35 cellular contexts compared by ENCODE assay signal in the genomic region with DNA sequence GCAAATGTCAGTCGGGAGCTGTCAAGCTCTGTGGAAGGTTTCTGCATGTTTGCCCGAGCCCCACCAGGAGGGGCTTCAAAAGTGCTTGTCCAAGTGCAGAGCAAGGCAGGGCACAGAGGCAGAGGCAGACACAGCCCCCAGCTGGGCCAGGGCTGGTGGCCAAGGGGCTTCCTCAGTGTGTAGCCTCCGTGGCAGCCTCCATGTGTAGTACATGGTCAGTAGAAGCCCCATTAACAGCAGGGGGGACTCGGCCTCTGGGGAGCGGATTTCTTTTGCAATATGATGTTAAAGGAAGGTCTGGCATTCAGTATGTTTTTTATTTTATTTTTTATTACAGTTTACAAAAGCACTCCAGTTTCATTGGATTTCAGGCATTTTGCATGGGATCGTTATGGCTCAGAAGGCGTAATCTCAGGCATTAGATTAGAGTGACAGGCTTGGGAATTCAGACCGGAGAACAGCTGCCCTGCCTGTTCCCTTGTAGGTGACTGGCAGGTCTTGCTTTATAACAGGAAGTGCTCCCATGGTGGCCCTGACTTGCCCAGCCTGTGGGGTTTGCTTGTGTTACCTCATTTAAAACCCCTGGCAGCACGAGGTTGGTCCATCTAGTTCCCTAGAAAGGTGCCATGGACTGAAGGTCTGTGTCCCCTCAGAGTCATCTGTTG.
"Had no signal": no experiment of that assay in that cellular context is flagged by ENCODE, and none has a peak within 500 bp of the region (broad histone marks: within the 10 kb centered on the region; RNA-seq: fewer than 3 reads in every experiment).

No MANE protein-coding gene starts in this region.

- H3K27ac Mint-ChIP-seq: activated CD4-positive, alpha-beta T cell treated with anti-CD3 and anti-CD28 coated beads, Interleukin-2, amount 10 ng/mL, durations not matched to agents 7 days and 5 days; activated CD8-positive, alpha-beta T cell treated with anti-CD3 and anti-CD28 coated beads for 36 hours; activated naive CD4-positive, alpha-beta T cell treated with anti-CD3 and anti-CD28 coated beads for 36 hours; activated naive CD4-positive, alpha-beta T cell treated with anti-CD3 and anti-CD28 coated beads, Interleukin-2, amount 50 U/mL, for 24 hours; activated naive CD8-positive, alpha-beta T cell treated with anti-CD3 and anti-CD28 coated beads for 36 hours; activated naive CD8-positive, alpha-beta T cell treated with anti-CD3 and anti-CD28 coated beads, Interleukin-2, amount 50 U/mL, for 24 hours; activated T-helper 1 cell treated with anti-CD3 and anti-CD28 coated beads, Interleukin-12 subunit alpha, Interleukin-12 subunit beta, Interleukin-2, Interleukin-4 antibody, amounts not matched to agents 30 ng/mL and 10 ng/mL and 1 ng/mL, durations not matched to agents 14 hours and 24 hours and 36 hours; activated T-helper 2 cell treated with anti-CD3 and anti-CD28 coated beads, Interferon-gamma antibody, Interleukin-2, Interleukin-4, amounts not matched to agents 10 μg/mL and 5 μg/mL and 100 μg/mL, durations not matched to agents 14 hours and 24 hours and 36 hours; WTC11 had no signal

- H3K27me3 Mint-ChIP-seq: activated CD4-positive, alpha-beta T cell treated with anti-CD3 and anti-CD28 coated beads, Interleukin-2, amount 10 ng/mL, durations not matched to agents 7 days and 5 days; activated CD8-positive, alpha-beta T cell treated with anti-CD3 and anti-CD28 coated beads for 36 hours; activated naive CD4-positive, alpha-beta T cell treated with anti-CD3 and anti-CD28 coated beads, Interleukin-2, amount 50 U/mL, for 24 hours; activated naive CD8-positive, alpha-beta T cell treated with anti-CD3 and anti-CD28 coated beads for 36 hours; activated naive CD8-positive, alpha-beta T cell treated with anti-CD3 and anti-CD28 coated beads, Interleukin-2, amount 50 U/mL, for 24 hours; central memory CD8-positive, alpha-beta T cell had no signal

- FAIRE-seq: bronchial epithelial cell, colon, endometrium, endothelial cell of umbilical vein had no signal

- ATAC-seq: activated CD8-positive, alpha-beta T cell treated with anti-CD3 and anti-CD28 coated beads for 36 hours; activated naive CD8-positive, alpha-beta T cell treated with anti-CD3 and anti-CD28 coated beads, Interleukin-2, amount 50 U/mL, for 24 hours; gastroesophageal sphincter; WTC11 had no signal

- H3K36me3 ChIP-seq: adrenal gland had no signal

- H3K4me1 Mint-ChIP-seq: activated CD4-positive, alpha-beta T cell treated with anti-CD3 and anti-CD28 coated beads, Interleukin-2, amount 10 ng/mL, durations not matched to agents 7 days and 5 days; activated naive CD4-positive, alpha-beta T cell treated with anti-CD3 and anti-CD28 coated beads, Interleukin-2, amount 50 U/mL, for 24 hours; activated naive CD8-positive, alpha-beta T cell treated with anti-CD3 and anti-CD28 coated beads for 36 hours; activated naive CD8-positive, alpha-beta T cell treated with anti-CD3 and anti-CD28 coated beads, Interleukin-2, amount 50 U/mL, for 24 hours; WTC11 had no signal

- DNase-seq: activated CD4-positive, alpha-beta T cell treated with anti-CD3 and anti-CD28 coated beads for 1 hour; activated CD4-positive, alpha-beta T cell treated with anti-CD3 and anti-CD28 coated beads for 4 hours; activated CD4-positive, alpha-beta T cell treated with anti-CD3 and anti-CD28 coated beads, Interleukin-2, amount 10 ng/mL, durations not matched to agents 7 days and 5 days; activated CD4-positive, alpha-beta T cell treated with anti-CD3 and anti-CD28 coated beads, Interleukin-2, amount 50 U/mL, for 48 hours; activated CD8-positive, alpha-beta memory T cell treated with anti-CD3 and anti-CD28 coated beads for 24 hours; activated CD8-positive, alpha-beta memory T cell treated with anti-CD3 and anti-CD28 coated beads, Interleukin-2, amount 50 U/mL, for 4 hours; activated CD8-positive, alpha-beta T cell treated with anti-CD3 and anti-CD28 coated beads for 36 hours; activated effector memory CD4-positive, alpha-beta T cell treated with anti-CD3 and anti-CD28 coated beads, Interleukin-2, amount 50 U/mL, for 16 hours; activated naive CD4-positive, alpha-beta T cell treated with anti-CD3 and anti-CD28 coated beads for 36 hours; activated naive CD8-positive, alpha-beta T cell treated with anti-CD3 and anti-CD28 coated beads for 36 hours; activated naive CD8-positive, alpha-beta T cell treated with anti-CD3 and anti-CD28 coated beads, Interleukin-2, amount 50 U/mL, for 24 hours; activated T-cell treated with anti-CD3 and anti-CD28 coated beads, Interleukin-2, amount 50 U/mL, for 1 hour; activated T-cell treated with anti-CD3 and anti-CD28 coated beads, Interleukin-2, amount 50 U/mL, for 48 hours; adrenal gland; amygdala; aorta; brain microvascular endothelial cell; cortex of kidney; dermis blood vessel endothelial cell; effector CD8-positive, alpha-beta T cell; esophagus squamous epithelium; foreskin melanocyte; head of caudate nucleus; T-helper 2 cell had no signal

- H3K27ac ChIP-seq: brain microvascular endothelial cell, epithelial cell of prostate, esophagus squamous epithelium, gastroesophageal sphincter had no signal

- H3K4me3 ChIP-seq: adrenal gland, esophagus squamous epithelium, gastroesophageal sphincter had no signal

- H3K4me3 Mint-ChIP-seq: activated CD4-positive, alpha-beta T cell treated with anti-CD3 and anti-CD28 coated beads, Interleukin-2, amount 10 ng/mL, durations not matched to agents 7 days and 5 days; activated CD8-positive, alpha-beta T cell treated with anti-CD3 and anti-CD28 coated beads for 36 hours; activated naive CD4-positive, alpha-beta T cell treated with anti-CD3 and anti-CD28 coated beads for 36 hours; activated naive CD4-positive, alpha-beta T cell treated with anti-CD3 and anti-CD28 coated beads, Interleukin-2, amount 50 U/mL, for 24 hours; activated naive CD8-positive, alpha-beta T cell treated with anti-CD3 and anti-CD28 coated beads for 36 hours; activated naive CD8-positive, alpha-beta T cell treated with anti-CD3 and anti-CD28 coated beads, Interleukin-2, amount 50 U/mL, for 24 hours; activated T-helper 1 cell treated with anti-CD3 and anti-CD28 coated beads, Interleukin-12 subunit alpha, Interleukin-12 subunit beta, Interleukin-2, Interleukin-4 antibody, amounts not matched to agents 30 ng/mL and 10 ng/mL and 1 ng/mL, durations not matched to agents 14 hours and 24 hours and 36 hours; central memory CD8-positive, alpha-beta T cell; WTC11 had no signal

- H3K27me3 ChIP-seq: adrenal gland, brain microvascular endothelial cell, esophagus squamous epithelium, gastroesophageal sphincter had no signal
